12 cellular contexts compared by ENCODE assay signal in genomic region chr1:15852036-15852827, GRCh38. TPM values are rescaled to one million over a fixed set of nuclear protein-coding genes. Genes with fewer than 3 reads are reported as not detected.
A peak's percentile ranks its signal among the peaks of the same experiment; 100 is the strongest.
DNase-seq lines count a peak whose midpoint lies in the region; ATAC-seq, FAIRE-seq and TF ChIP-seq lines count a peak whose summit lies in the region.
"Had no signal": no experiment of that assay in that cellular context is flagged by ENCODE, and none has a peak within 500 bp of the region (broad histone marks: within the 10 kb centered on the region; RNA-seq: fewer than 3 reads in every experiment).

No MANE protein-coding gene starts in this region.

- intact Hi-C loops in activated CD8-positive, alpha-beta T cell treated with anti-CD3 and anti-CD28 coated beads for 36 hours (cut with micrococcal nuclease): loop anchor here (5.0 kb wide), 1 partner anchor 115 kb away; no protein-coding TSS in a partner anchor
- intact Hi-C loops in GM12878 (cut with micrococcal nuclease; ENCODE audit: unreplicated experiment): no loop called here

- H3K9ac ChIP-seq in Loucy (ENCODE audit: low read depth, low read length, poor library complexity, severe bottlenecking) (peak overlapping the region; percentile 97), GM12878 (ENCODE audit: control insufficient read depth, insufficient read depth, low read length) (peak overlapping the region; percentile 57; the same call in 1 of the 2 replicates), skeletal muscle satellite cell (ENCODE audit: low read depth, low read length) (no peak overlapping the region)

- FAIRE-seq in GM12878 (lab: Jason Lieb, UNC): peak; percentile 92

- 39% methylated on average over 6 of the region's 6 CpGs for WGBS in GM12878 (ENCODE audit: insufficient coverage, insufficient replicate concordance, low lambda C conversion rate, missing lambda C conversion rate)

- H3K27me3 ChIP-seq in Loucy (ENCODE audit: insufficient read depth, low read length, poor library complexity, severe bottlenecking) (no peaks in the 10 kb centered on the region), GM12878 (replicated peaks in 1 of 2; ENCODE audit: control insufficient read depth in 2 of 2, insufficient read depth in 2 of 2, low read length in 1 of 2) (no peaks in the 10 kb centered on the region), skeletal muscle satellite cell (ENCODE audit: control insufficient read depth, insufficient read depth, low read length) (no peaks in the 10 kb centered on the region)

- no peak for ATAC-seq in activated CD8-positive, alpha-beta T cell treated with anti-CD3 and anti-CD28 coated beads for 36 hours
- no peak for ATAC-seq in activated CD8-positive, alpha-beta T cell treated with anti-CD3 and anti-CD28 coated beads, Interleukin-2, amount 10 ng/mL, durations not matched to agents 7 days and 5 days
- ATAC-seq in GM12878: peak; percentile 52
- no peak for ATAC-seq in GM18907 (IDR thresholded peaks at IDR 0.05; ENCODE audit: unreplicated experiment)
- ATAC-seq in GM19452 (IDR thresholded peaks at IDR 0.05; ENCODE audit: unreplicated experiment): no peak
- ATAC-seq: CD8-positive, alpha-beta T cell had no signal

- H4K20me1 ChIP-seq in Loucy (ENCODE audit: insufficient read depth, low read length, poor library complexity, severe bottlenecking) (peaks cover 58% of the 10 kb centered on the region), GM12878 (ENCODE audit: control insufficient read depth, insufficient read depth) (no peaks in the 10 kb centered on the region)

- TF ChIP-seq CTCF in activated CD8-positive, alpha-beta T cell treated with anti-CD3 and anti-CD28 coated beads for 36 hours (IDR thresholded peaks at IDR 0.05): no peak
- TF ChIP-seq CTCF in Loucy (conservative IDR thresholded peaks at IDR 0.05; ENCODE audit: low read length) (no peak), GM12878 (IDR thresholded peaks at IDR 0.05 in 2 of 3, conservative IDR thresholded peaks at IDR 0.05 in 1 of 3; ENCODE audit: control insufficient read depth in 2 of 3, extremely low read depth in 1 of 3, insufficient read depth in 1 of 3, low read depth in 3 of 3, low read length in 3 of 3) (no peak)

- SMC1A ChIA-PET in GM12878 (lab: Charles Lee; ENCODE audit: uncharacterized antibody, unreplicated experiment): interaction anchor here (0.7 to 4.8 kb wide), 19 partner anchors 9 to 155 kb away, joined by 3 to 15 read pairs (median 4); no protein-coding TSS in a partner anchor

- H3K4me2 ChIP-seq in Loucy (ENCODE audit: low read depth, low read length, poor library complexity, severe bottlenecking) (peak overlapping the region; percentile 97), GM12878 (ENCODE audit: control insufficient read depth, insufficient read depth) (peak overlapping the region; percentile 94), skeletal muscle satellite cell (ENCODE audit: low read length) (peak overlapping the region; percentile 83)

- no peaks in the 10 kb centered on the region for H3K9me3 Mint-ChIP-seq in activated CD8-positive, alpha-beta T cell treated with anti-CD3 and anti-CD28 coated beads for 36 hours
- H3K9me3 Mint-ChIP-seq in activated CD8-positive, alpha-beta T cell treated with anti-CD3 and anti-CD28 coated beads, Interleukin-2, amount 10 ng/mL, durations not matched to agents 7 days and 5 days (ENCODE audit: insufficient read depth): no peaks in the 10 kb centered on the region
- H3K9me3 Mint-ChIP-seq: CD8-positive, alpha-beta T cell had no signal

- POLR2A ChIA-PET in activated CD8-positive, alpha-beta T cell treated with anti-CD3 and anti-CD28 coated beads for 36 hours (lab: Charles Lee): no interaction called here
- POLR2A ChIA-PET in activated CD8-positive, alpha-beta T cell treated with anti-CD3 and anti-CD28 coated beads, Interleukin-2, amount 10 ng/mL, durations not matched to agents 7 days and 5 days (lab: Charles Lee): interaction anchor here (0.6 to 1.3 kb wide), 2 partner anchors 15 to 118 kb away, joined by 3 to 4 read pairs; no protein-coding TSS in a partner anchor
- POLR2A ChIA-PET in GM12878 (lab: Charles Lee): interaction anchor here (0.5 to 6.1 kb wide), 6 partner anchors 15 to 499 kb away, joined by 3 to 75 read pairs (median 4); no protein-coding TSS in a partner anchor

- H3K27ac ChIP-seq in GM12878 (ENCODE audit: control insufficient read depth, insufficient read depth): peak overlapping the region; percentile 86
- H3K27ac ChIP-seq: epithelial cell of prostate had no signal

- no peaks in the 10 kb centered on the region for H3K9me2 ChIP-seq in Loucy (replicated peaks; ENCODE audit: low read depth, low read length)

- in situ Hi-C loops in GM12878 (cut with MboI): no loop called here

- H3K9me3 ChIP-seq in Loucy (ENCODE audit: insufficient read depth, low read depth, low read length) (no peaks in the 10 kb centered on the region), GM12878 (replicated peaks; ENCODE audit: control insufficient read depth, insufficient read depth, low read length) (no peaks in the 10 kb centered on the region), skeletal muscle satellite cell (replicated peaks; ENCODE audit: low read length) (no peaks in the 10 kb centered on the region)

- CTCF ChIA-PET in activated CD8-positive, alpha-beta T cell treated with anti-CD3 and anti-CD28 coated beads for 36 hours (lab: Charles Lee): interaction anchor here (2.5 kb wide), 1 partner anchor 36 kb away, joined by 17 read pairs; no protein-coding TSS in a partner anchor
- CTCF ChIA-PET in activated CD8-positive, alpha-beta T cell treated with anti-CD3 and anti-CD28 coated beads, Interleukin-2, amount 10 ng/mL, durations not matched to agents 7 days and 5 days (lab: Charles Lee): interaction anchor here (4.1 kb wide), 1 partner anchor 37 kb away, joined by 14 read pairs; no protein-coding TSS in a partner anchor
- CTCF ChIA-PET in GM12878 (lab: Yijun Ruan, JAX): interaction anchor here (1.0 to 2.4 kb wide), 5 partner anchors 15 to 37 kb away, joined by 3 to 8 read pairs (median 3); no protein-coding TSS in a partner anchor

- peak overlapping the region; percentile 93 for H3K4me3 ChIP-seq in Loucy (ENCODE audit: low read length, poor library complexity, severe bottlenecking)
- H3K4me3 ChIP-seq in GM12878: peak overlapping the region; percentile 68
- no peak overlapping the region for H3K4me3 ChIP-seq in skeletal muscle satellite cell (ENCODE audit: low read length)
- H3K4me3 ChIP-seq: lung had no signal

- H3K36me3 Mint-ChIP-seq in activated CD8-positive, alpha-beta T cell treated with anti-CD3 and anti-CD28 coated beads for 36 hours (ENCODE audit: low read depth): peaks cover 19% of the 10 kb centered on the region
- peaks cover 14% of the 10 kb centered on the region for H3K36me3 Mint-ChIP-seq in activated CD8-positive, alpha-beta T cell treated with anti-CD3 and anti-CD28 coated beads, Interleukin-2, amount 10 ng/mL, durations not matched to agents 7 days and 5 days (ENCODE audit: low read depth)

- no peak for TF ChIP-seq RAD21 in GM12878 (IDR thresholded peaks at IDR 0.05; ENCODE audit: insufficient read depth, low read depth, low read length)

- H3K27ac Mint-ChIP-seq in activated CD8-positive, alpha-beta T cell treated with anti-CD3 and anti-CD28 coated beads for 36 hours: no peak overlapping the region
- H3K27ac Mint-ChIP-seq in activated CD8-positive, alpha-beta T cell treated with anti-CD3 and anti-CD28 coated beads, Interleukin-2, amount 10 ng/mL, durations not matched to agents 7 days and 5 days: no peak overlapping the region
- H3K27ac Mint-ChIP-seq: CD8-positive, alpha-beta T cell had no signal

- no peaks in the 10 kb centered on the region for H3K27me3 Mint-ChIP-seq in activated CD8-positive, alpha-beta T cell treated with anti-CD3 and anti-CD28 coated beads for 36 hours
- no peaks in the 10 kb centered on the region for H3K27me3 Mint-ChIP-seq in activated CD8-positive, alpha-beta T cell treated with anti-CD3 and anti-CD28 coated beads, Interleukin-2, amount 10 ng/mL, durations not matched to agents 7 days and 5 days (ENCODE audit: low read depth)

- H3K4me1 ChIP-seq in Loucy (ENCODE audit: insufficient read depth, low read length, poor library complexity, severe bottlenecking) (peaks cover 24% of the 10 kb centered on the region), GM12878 (ENCODE audit: control insufficient read depth, insufficient read depth, low read length) (no peaks in the 10 kb centered on the region; the same call in 1 of the 2 replicates), skeletal muscle satellite cell (ENCODE audit: control insufficient read depth, insufficient read depth, low read length) (peaks cover 29% of the 10 kb centered on the region)

- BruUV-seq in GM12878 (replicated peaks; lab: Mats Ljungman, UMichigan): no TSS peak

- TF ChIP-seq EP300 in GM12878 (IDR thresholded peaks at IDR 0.05; ENCODE audit: borderline replicate concordance in 1 of 2, control insufficient read depth in 1 of 2, low read depth in 2 of 2, low read length in 2 of 2): peak in 1 of 2 experiments; percentile 33; a peak in 1 of 4 replicates

- peak overlapping the region; percentile 44 for H3K4me3 Mint-ChIP-seq in activated CD8-positive, alpha-beta T cell treated with anti-CD3 and anti-CD28 coated beads for 36 hours
- no peak overlapping the region for H3K4me3 Mint-ChIP-seq in activated CD8-positive, alpha-beta T cell treated with anti-CD3 and anti-CD28 coated beads, Interleukin-2, amount 10 ng/mL, durations not matched to agents 7 days and 5 days

- H3K79me2 ChIP-seq in Loucy (ENCODE audit: insufficient read depth, low read length) (peaks cover 96% of the 10 kb centered on the region), GM12878 (ENCODE audit: control insufficient read depth, insufficient read depth, low read length) (peaks cover 96% of the 10 kb centered on the region)

- H3K36me3 ChIP-seq in Loucy (ENCODE audit: insufficient read depth, low read length) (no peaks in the 10 kb centered on the region), GM12878 (ENCODE audit: control insufficient read depth in 2 of 2, insufficient read depth in 2 of 2, low read length in 1 of 2) (no peaks in the 10 kb centered on the region), skeletal muscle satellite cell (ENCODE audit: insufficient read depth, low read length) (no peaks in the 10 kb centered on the region)

- H3K4me1 Mint-ChIP-seq in activated CD8-positive, alpha-beta T cell treated with anti-CD3 and anti-CD28 coated beads for 36 hours (ENCODE audit: low read depth): peaks cover 38% of the 10 kb centered on the region
- peaks cover 31% of the 10 kb centered on the region for H3K4me1 Mint-ChIP-seq in activated CD8-positive, alpha-beta T cell treated with anti-CD3 and anti-CD28 coated beads, Interleukin-2, amount 10 ng/mL, durations not matched to agents 7 days and 5 days (ENCODE audit: low read depth)

- H3F3A ChIP-seq in Loucy (ENCODE audit: low read depth): 0 out of 2 replicates have a peak, but pooled peaks cover 2% of the 10 kb centered on the region

- RAD21 ChIA-PET in GM12878 (lab: Charles Lee; ENCODE audit: unreplicated experiment): interaction anchor here (0.8 to 6.2 kb wide), 7 partner anchors 18 to 123 kb away, joined by 3 to 55 read pairs (median 7); partner anchors contain the start of gene ZBTB17

- DNase-seq in activated CD8-positive, alpha-beta T cell treated with anti-CD3 and anti-CD28 coated beads for 36 hours: peak; percentile 45
- DNase-seq in activated CD8-positive, alpha-beta T cell treated with anti-CD3 and anti-CD28 coated beads, Interleukin-2, amount 10 ng/mL, durations not matched to agents 7 days and 5 days: no peak
- no peak for DNase-seq in GM12878 (ENCODE audit: low read depth, low spot score)
- DNase-seq in NK-92 treated with Interleukin-12 subunit alpha and Interleukin-12 subunit beta, amount 100 ng/mL, for 24 hours (lab: John Stamatoyannopoulos, UW): no peak
- DNase-seq: CD8-positive, alpha-beta T cell; stimulated activated CD4-positive, alpha-beta T cell treated with anti-CD3 and anti-CD28 coated beads, Interleukin-1b, Interleukin-23, amount 100 ng/mL, for 48 hours had no signal

- H2AFZ ChIP-seq in Loucy (ENCODE audit: low read length) (no peak overlapping the region), GM12878 (ENCODE audit: control insufficient read depth, low read depth, low read length) (no peak overlapping the region)

- TF ChIP-seq POLR2A in GM12878 (IDR thresholded peaks at IDR 0.05; ENCODE audit: low read depth, low read length): no peak

RNA-seq across cellular contexts. Expression of gene SPEN, which starts 4.7 kb away (rescaled TPM):
- total RNA-seq in activated CD8-positive, alpha-beta T cell treated with anti-CD3 and anti-CD28 coated beads for 36 hours: 10 to 100 TPM; 59.8 to 60.3 TPM
- 10 to 100 TPM; 65.0 to 66.3 TPM for total RNA-seq in activated CD8-positive, alpha-beta T cell treated with anti-CD3 and anti-CD28 coated beads, Interleukin-2, amount 10 ng/mL, durations not matched to agents 7 days and 5 days
- 170 and 175 TPM in 2 replicates for total RNA-seq in GM12878 (2013; cell fraction: nucleolus; rRNA removed)
- total RNA-seq in GM12878 (2014; rRNA removed): 18.9 and 20.9 TPM in 2 replicates
- 16.5 and 18.2 TPM in 2 replicates for total RNA-seq in GM12878 (2014; rRNA removed; fragmentation: Illumina TruSeq; extraction: Trizol)
- 57.5 and 58.7 TPM in 2 replicates for total RNA-seq in GM12878 (2021)
- 13.6 TPM for polyA plus RNA-seq in GM12878 (2011; ENCODE audit: low read depth)
- 6.1 and 6.7 TPM in 2 replicates for polyA plus RNA-seq in GM12878 (2011; rRNA removed)
- 8.3 and 12.2 TPM in 2 replicates for polyA plus RNA-seq in GM12878 (2011; cell fraction: cytosol; rRNA removed)
- polyA plus RNA-seq in GM12878 (2011; cell fraction: nucleus; rRNA removed): 27.8 and 41.7 TPM in 2 replicates
- polyA plus RNA-seq in GM12878 (2012): 34.0 and 40.1 TPM in 2 replicates
- 45.0 and 58.7 TPM in 2 replicates for polyA plus RNA-seq in GM12878 (2014; fragmentation: Illumina TruSeq; extraction: Trizol)
- polyA plus RNA-seq in GM12878 (2014; fragmentation: Nextera tagmentation; extraction: Ambion mirVana): 10 to 100 TPM in 1 of 2 experiments, 1 to 10 TPM in 1; 5.2 to 12.9 TPM
- polyA plus RNA-seq in GM12878 (2014; rRNA removed): 28.4 and 34.9 TPM in 2 replicates
- polyA plus RNA-seq in GM12878 (2016; fragmentation: Nextera tagmentation; extraction: Ambion mirVana): 10 to 100 TPM; 21.3 to 36.2 TPM
- polyA minus RNA-seq in GM12878 (2011; rRNA and poly(A)+ RNA removed): 29.4 and 33.6 TPM in 2 replicates
- 21.8 and 24.4 TPM in 2 replicates for polyA minus RNA-seq in GM12878 (2011; cell fraction: cytosol; rRNA and poly(A)+ RNA removed)
- 18.4 and 37.1 TPM in 2 replicates for polyA minus RNA-seq in GM12878 (2011; cell fraction: nucleus; rRNA and poly(A)+ RNA removed)
- 14.6 and 21.0 TPM in 2 replicates for total RNA-seq in skeletal muscle satellite cell (2012; rRNA removed)

RNA-seq across cellular contexts. Expression of gene UQCRHL, which starts 44.8 kb away (rescaled TPM):
- total RNA-seq in activated CD8-positive, alpha-beta T cell treated with anti-CD3 and anti-CD28 coated beads for 36 hours: 1 to 10 TPM; 2.5 to 2.8 TPM
- total RNA-seq in activated CD8-positive, alpha-beta T cell treated with anti-CD3 and anti-CD28 coated beads, Interleukin-2, amount 10 ng/mL, durations not matched to agents 7 days and 5 days: 1 to 10 TPM; 2.4 to 2.8 TPM
- 0.49 and 0.84 TPM in 2 replicates for total RNA-seq in GM12878 (2013; cell fraction: nucleolus; rRNA removed)
- total RNA-seq in GM12878 (2014; rRNA removed) (7.7 and 9.8 TPM in 2 replicates), GM12878 (2014; rRNA removed; fragmentation: Illumina TruSeq; extraction: Trizol) (5.9 TPM in 2 replicates), GM12878 (2021) (1.4 and 2.0 TPM in 2 replicates)
- 3.0 TPM for polyA plus RNA-seq in GM12878 (2011; ENCODE audit: low read depth)
- polyA plus RNA-seq in GM12878 (2011; rRNA removed) (17.3 and 49.9 TPM in 2 replicates), GM12878 (2014; fragmentation: Illumina TruSeq; extraction: Trizol) (3.3 and 5.4 TPM in 2 replicates), GM12878 (2014; fragmentation: Nextera tagmentation; extraction: Ambion mirVana) (1 to 10 TPM; 6.7 to 7.5 TPM), GM12878 (2014; rRNA removed) (5.6 and 9.5 TPM in 2 replicates), GM12878 (2016; fragmentation: Nextera tagmentation; extraction: Ambion mirVana) (1 to 10 TPM; 1.9 to 2.3 TPM)
- 3.8 and 3.9 TPM in 2 replicates for polyA plus RNA-seq in GM12878 (2011; cell fraction: cytosol; rRNA removed)
- polyA plus RNA-seq in GM12878 (2011; cell fraction: nucleus; rRNA removed): 1.8 and 1.9 TPM in 2 replicates
- polyA plus RNA-seq in GM12878 (2012): 4.4 and 6.2 TPM in 2 replicates
- 1.2 and 1.3 TPM in 2 replicates for polyA minus RNA-seq in GM12878 (2011; rRNA and poly(A)+ RNA removed)
- 3.8 and 4.1 TPM in 2 replicates for polyA minus RNA-seq in GM12878 (2011; cell fraction: cytosol; rRNA and poly(A)+ RNA removed)
- 0.12 and 0.19 TPM in 2 replicates for polyA minus RNA-seq in GM12878 (2011; cell fraction: nucleus; rRNA and poly(A)+ RNA removed)
- total RNA-seq in skeletal muscle satellite cell (2012; rRNA removed): 1.0 and 1.1 TPM in 2 replicates
